Comparison of ENCODE assay signal across 1 cellular context in the genomic region with DNA sequence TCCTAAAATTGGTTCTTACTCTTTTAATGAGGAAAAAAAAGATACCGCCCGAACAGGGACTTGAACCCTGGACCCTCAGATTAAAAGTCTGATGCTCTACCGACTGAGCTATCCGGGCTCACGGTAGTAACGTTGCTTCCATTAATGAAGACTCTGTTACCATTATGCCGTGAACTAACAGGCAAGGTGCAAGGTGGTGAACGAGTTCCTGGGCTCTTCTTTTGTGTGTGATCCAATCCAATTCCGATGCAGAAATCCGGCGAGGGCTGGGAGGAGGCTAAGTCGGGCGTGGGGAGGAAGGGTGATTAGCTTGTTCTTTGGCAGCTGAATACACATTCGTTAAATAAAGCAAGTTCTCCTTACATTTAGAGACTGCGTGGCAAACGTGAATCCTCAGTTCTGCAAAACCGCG.
TF ChIP-seq lines count a peak whose summit lies in the region.

No MANE protein-coding gene starts in this region.

TF ChIP-seq in K562, 482 proteins besides CTCF, POLR2A, EP300 and RAD21 (continues in another document):
- TF ChIP-seq, protein P1, sequence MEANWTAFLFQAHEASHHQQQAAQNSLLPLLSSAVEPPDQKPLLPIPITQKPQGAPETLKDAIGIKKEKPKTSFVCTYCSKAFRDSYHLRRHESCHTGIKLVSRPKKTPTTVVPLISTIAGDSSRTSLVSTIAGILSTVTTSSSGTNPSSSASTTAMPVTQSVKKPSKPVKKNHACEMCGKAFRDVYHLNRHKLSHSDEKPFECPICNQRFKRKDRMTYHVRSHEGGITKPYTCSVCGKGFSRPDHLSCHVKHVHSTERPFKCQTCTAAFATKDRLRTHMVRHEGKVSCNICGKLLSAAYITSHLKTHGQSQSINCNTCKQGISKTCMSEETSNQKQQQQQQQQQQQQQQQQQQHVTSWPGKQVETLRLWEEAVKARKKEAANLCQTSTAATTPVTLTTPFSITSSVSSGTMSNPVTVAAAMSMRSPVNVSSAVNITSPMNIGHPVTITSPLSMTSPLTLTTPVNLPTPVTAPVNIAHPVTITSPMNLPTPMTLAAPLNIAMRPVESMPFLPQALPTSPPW (CRISPR knock-in tag; IDR thresholded peaks at IDR 0.05) = no peak
- TF ChIP-seq SNRNP70 (optimal IDR thresholded peaks at IDR 0.05; ENCODE audit: low read depth, low read length) (no peak), FOXK2 (conservative IDR thresholded peaks at IDR 0.05 in 1 of 2, IDR thresholded peaks at IDR 0.05 in 1 of 2; ENCODE audit: low read depth in 2 of 2) (peak in 1 of 2 experiments; percentile 74; a peak in 2 of 4 replicates), HMGXB4 (CRISPR knock-in tag; IDR thresholded peaks at IDR 0.05) (peak; percentile 88), POLR3G (IDR thresholded peaks at IDR 0.05; ENCODE audit: extremely low read depth, insufficient read length, insufficient replicate concordance) (peak; percentile 90), NBN (IDR thresholded peaks at IDR 0.05; ENCODE audit: low read depth) (peak; percentile 52; the same call in 1 of the 2 replicates), KLF13 (tag; IDR thresholded peaks at IDR 0.05; ENCODE audit: borderline replicate concordance, low read depth) (peak; percentile 35; the same call in 1 of the 2 replicates), HEY1 (CRISPR knock-in tag; IDR thresholded peaks at IDR 0.05; ENCODE audit: borderline replicate concordance) (no peak), KAT8 (IDR thresholded peaks at IDR 0.05; ENCODE audit: low read depth) (0 out of 2 replicates have a peak, but pooled peaks have one; percentile 27), HSF4 (CRISPR knock-in tag; IDR thresholded peaks at IDR 0.05; ENCODE audit: borderline replicate concordance) (no peak), SETDB1 (IDR thresholded peaks at IDR 0.05; ENCODE audit: low read length) (no peak), ZNF511 (CRISPR knock-in tag; IDR thresholded peaks at IDR 0.05) (peak; percentile 71; the same call in 1 of the 2 replicates), MYC (IDR thresholded peaks at IDR 0.05; ENCODE audit: low read depth, low read length) (no peak; the same call in 1 of the 2 replicates), MYC (CRISPR knock-in tag; IDR thresholded peaks at IDR 0.05; ENCODE audit: borderline replicate concordance, low read depth) (peak; percentile 55; the same call in 1 of the 2 replicates), TCF3 (CRISPR knock-in tag; IDR thresholded peaks at IDR 0.05) (peak; percentile 7; the same call in 1 of the 2 replicates), GABPB1 (CRISPR knock-in tag; IDR thresholded peaks at IDR 0.05) (0 out of 2 replicates have a peak, but pooled peaks have one; percentile 23), NKRF (IDR thresholded peaks at IDR 0.05; ENCODE audit: borderline replicate concordance) (peak; percentile 41), BCOR (IDR thresholded peaks at IDR 0.05) (peak; percentile 52), ZNF175 (CRISPR knock-in tag; IDR thresholded peaks at IDR 0.05; ENCODE audit: low read depth) (no peak), SAFB2 (IDR thresholded peaks at IDR 0.05; ENCODE audit: borderline replicate concordance, low read depth, low read length, severe bottlenecking) (no peak), ZZZ3 (IDR thresholded peaks at IDR 0.05) (no peak), CHAMP1 (IDR thresholded peaks at IDR 0.05) (0 out of 2 replicates have a peak, but pooled peaks have one; percentile 40), ZBTB5 (IDR thresholded peaks at IDR 0.05) (peak; percentile 77), ID3 (CRISPR knock-in tag; IDR thresholded peaks at IDR 0.05) (no peak), ID3 (tag; IDR thresholded peaks at IDR 0.05) (0 out of 2 replicates have a peak, but pooled peaks have one; percentile 41), LEF1 (IDR thresholded peaks at IDR 0.05) (peak; percentile 27; the same call in 1 of the 2 replicates), ESRRA (IDR thresholded peaks at IDR 0.05; ENCODE audit: borderline replicate concordance, low read depth) (no peak), JUNB (CRISPR knock-in tag; conservative IDR thresholded peaks at IDR 0.05) (no peak), SP1 (CRISPR knock-in tag; IDR thresholded peaks at IDR 0.05) (peak; percentile 57), MTA2 (IDR thresholded peaks at IDR 0.05; ENCODE audit: low read depth) (no peak), PML (IDR thresholded peaks at IDR 0.05; ENCODE audit: low read length) (peak; percentile 71), BRD4 (IDR thresholded peaks at IDR 0.05) (peak; percentile 99), ZBTB2 (IDR thresholded peaks at IDR 0.05) (no peak), MYNN (IDR thresholded peaks at IDR 0.05) (peak; percentile 26; the same call in 1 of the 2 replicates), MYNN (CRISPR knock-in tag; IDR thresholded peaks at IDR 0.05) (no peak), ZBTB8A (IDR thresholded peaks at IDR 0.05; ENCODE audit: partially characterized antibody) (peak; percentile 91), BRD9 (IDR thresholded peaks at IDR 0.05; ENCODE audit: low read depth, partially characterized antibody) (peak; percentile 99), SMARCA5 (IDR thresholded peaks at IDR 0.05) (peak; percentile 93), CEBPG (CRISPR knock-in tag; IDR thresholded peaks at IDR 0.05) (no peak), CEBPG (tag; conservative IDR thresholded peaks at IDR 0.05 in 1 of 2, IDR thresholded peaks at IDR 0.05 in 1 of 2) (no peak), HOXB6 (CRISPR knock-in tag; IDR thresholded peaks at IDR 0.05; ENCODE audit: borderline replicate concordance) (0 out of 2 replicates have a peak, but pooled peaks have one; percentile 73), MBD2 (IDR thresholded peaks at IDR 0.05; ENCODE audit: borderline replicate concordance, low read depth) (0 out of 2 replicates have a peak, but pooled peaks have one; percentile 2)
- TF ChIP-seq, protein P2, sequence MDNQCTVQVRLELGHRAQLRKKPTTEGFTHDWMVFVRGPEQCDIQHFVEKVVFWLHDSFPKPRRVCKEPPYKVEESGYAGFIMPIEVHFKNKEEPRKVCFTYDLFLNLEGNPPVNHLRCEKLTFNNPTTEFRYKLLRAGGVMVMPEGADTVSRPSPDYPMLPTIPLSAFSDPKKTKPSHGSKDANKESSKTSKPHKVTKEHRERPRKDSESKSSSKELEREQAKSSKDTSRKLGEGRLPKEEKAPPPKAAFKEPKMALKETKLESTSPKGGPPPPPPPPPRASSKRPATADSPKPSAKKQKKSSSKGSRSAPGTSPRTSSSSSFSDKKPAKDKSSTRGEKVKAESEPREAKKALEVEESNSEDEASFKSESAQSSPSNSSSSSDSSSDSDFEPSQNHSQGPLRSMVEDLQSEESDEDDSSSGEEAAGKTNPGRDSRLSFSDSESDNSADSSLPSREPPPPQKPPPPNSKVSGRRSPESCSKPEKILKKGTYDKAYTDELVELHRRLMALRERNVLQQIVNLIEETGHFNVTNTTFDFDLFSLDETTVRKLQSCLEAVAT (IDR thresholded peaks at IDR 0.05) = peak in 1 of 2 experiments; percentile 65; a peak in 1 of 4 replicates
- TF ChIP-seq, protein P3, sequence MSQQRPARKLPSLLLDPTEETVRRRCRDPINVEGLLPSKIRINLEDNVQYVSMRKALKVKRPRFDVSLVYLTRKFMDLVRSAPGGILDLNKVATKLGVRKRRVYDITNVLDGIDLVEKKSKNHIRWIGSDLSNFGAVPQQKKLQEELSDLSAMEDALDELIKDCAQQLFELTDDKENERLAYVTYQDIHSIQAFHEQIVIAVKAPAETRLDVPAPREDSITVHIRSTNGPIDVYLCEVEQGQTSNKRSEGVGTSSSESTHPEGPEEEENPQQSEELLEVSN (IDR thresholded peaks at IDR 0.05; ENCODE audit: borderline replicate concordance in 1 of 2, extremely low read depth in 1 of 2, insufficient read depth in 1 of 2, insufficient read length in 1 of 2, low read depth in 1 of 2, low read length in 1 of 2, poor library complexity in 1 of 2, severe bottlenecking in 1 of 2) = no peak
- TF ChIP-seq, protein P4, sequence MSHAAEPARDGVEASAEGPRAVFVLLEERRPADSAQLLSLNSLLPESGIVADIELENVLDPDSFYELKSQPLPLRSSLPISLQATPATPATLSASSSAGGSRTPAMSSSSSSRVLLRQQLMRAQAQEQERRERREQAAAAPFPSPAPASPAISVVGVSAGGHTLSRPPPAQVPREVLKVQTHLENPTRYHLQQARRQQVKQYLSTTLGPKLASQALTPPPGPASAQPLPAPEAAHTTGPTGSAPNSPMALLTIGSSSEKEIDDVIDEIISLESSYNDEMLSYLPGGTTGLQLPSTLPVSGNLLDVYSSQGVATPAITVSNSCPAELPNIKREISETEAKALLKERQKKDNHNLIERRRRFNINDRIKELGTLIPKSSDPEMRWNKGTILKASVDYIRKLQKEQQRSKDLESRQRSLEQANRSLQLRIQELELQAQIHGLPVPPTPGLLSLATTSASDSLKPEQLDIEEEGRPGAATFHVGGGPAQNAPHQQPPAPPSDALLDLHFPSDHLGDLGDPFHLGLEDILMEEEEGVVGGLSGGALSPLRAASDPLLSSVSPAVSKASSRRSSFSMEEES (CRISPR knock-in tag; IDR thresholded peaks at IDR 0.05) = no peak
